ENCODE assay signal across 8 cellular contexts in genomic region chr1:114353233-114353632, GRCh38.
A peak's percentile ranks its signal among the peaks of the same experiment; 100 is the strongest.
DNase-seq lines count a peak whose midpoint lies in the region; ATAC-seq and TF ChIP-seq lines count a peak whose summit lies in the region.

No MANE protein-coding gene starts in this region.

- no peaks in the 10 kb centered on the region for H3K9me2 ChIP-seq in OCI-LY1 (ENCODE audit: low read depth, low read length)

- H3K9me3 ChIP-seq in BLaER1 treated with 17β-estradiol and CSF1 and Interleukin-3, amounts not matched to agents 10 nM and 100 nM (replicated peaks in 1 of 11), result peaks cover 0 to 30% (median 7%) of the 10 kb centered on the region in 11 experiments; a peak in 13 of 22 replicates
- H3K9me3 ChIP-seq in OCI-LY1 (ENCODE audit: low read length), result no peaks in the 10 kb centered on the region

- no peaks in the 10 kb centered on the region for H3K27me3 ChIP-seq in BLaER1 treated with 17β-estradiol and CSF1 and Interleukin-3, amounts not matched to agents 10 nM and 100 nM
- no peaks in the 10 kb centered on the region for H3K27me3 ChIP-seq in OCI-LY1 (ENCODE audit: insufficient read depth, low read length)

- H3K4me3 ChIP-seq in BLaER1 treated with 17β-estradiol and CSF1 and Interleukin-3, amounts not matched to agents 10 nM and 100 nM, result no peak overlapping the region; a peak in 1 of 20 replicates
- no peak overlapping the region for H3K4me3 ChIP-seq in OCI-LY1 (ENCODE audit: low read depth, low read length, poor library complexity, severe bottlenecking)

- ATAC-seq in HG02870 (IDR thresholded peaks at IDR 0.05; ENCODE audit: unreplicated experiment), result peak; percentile 50
- peak; percentile 67 for ATAC-seq in sciatic nerve

- peak overlapping the region in 8 of 11 experiments; percentile 2 to 32 (median 18); a peak in 5 of 22 replicates for H3K9ac ChIP-seq in BLaER1 treated with 17β-estradiol and CSF1 and Interleukin-3, amounts not matched to agents 10 nM and 100 nM
- no peak overlapping the region for H3K9ac ChIP-seq in OCI-LY1 (ENCODE audit: low read length)

- intact Hi-C loops in sciatic nerve (cut with DNase I), result no loop called here

- H3K27ac ChIP-seq in BLaER1 treated with 17β-estradiol and CSF1 and Interleukin-3, amounts not matched to agents 10 nM and 100 nM, result peak overlapping the region; percentile 14 to 77 (median 51); a peak in 20 of 22 replicates
- no peak overlapping the region for H3K27ac ChIP-seq in OCI-LY1 (ENCODE audit: low read depth, low read length, poor library complexity, severe bottlenecking)

- H3K4me1 ChIP-seq in BLaER1 treated with 17β-estradiol and CSF1 and Interleukin-3, amounts not matched to agents 10 nM and 100 nM, result peaks cover 20 to 62% (median 35%) of the 10 kb centered on the region in 10 experiments
- peaks cover 13% of the 10 kb centered on the region for H3K4me1 ChIP-seq in OCI-LY1 (ENCODE audit: insufficient read depth, low read length, severe bottlenecking)

- H3K79me2 ChIP-seq in OCI-LY1 (ENCODE audit: insufficient read depth, low read length), result no peaks in the 10 kb centered on the region

- peak overlapping the region; percentile 49 to 76 (median 60) for H3K4me2 ChIP-seq in BLaER1 treated with 17β-estradiol and CSF1 and Interleukin-3, amounts not matched to agents 10 nM and 100 nM
- H3K4me2 ChIP-seq in OCI-LY1 (ENCODE audit: low read length), result peak overlapping the region; percentile 31; the same call in 1 of the 2 replicates

- TF ChIP-seq CTCF in OCI-LY1 (IDR thresholded peaks at IDR 0.05; ENCODE audit: low read length) (no peak), GM20000 (IDR thresholded peaks at IDR 0.05; ENCODE audit: extremely low read depth, missing control alignments) (no peak)

- H4K20me1 ChIP-seq in BLaER1 treated with 17β-estradiol and CSF1 and Interleukin-3, amounts not matched to agents 10 nM and 100 nM, result no peaks in the 10 kb centered on the region
- H4K20me1 ChIP-seq in OCI-LY1 (ENCODE audit: insufficient read depth, low read length), result no peaks in the 10 kb centered on the region

- H3K36me3 ChIP-seq in BLaER1 treated with 17β-estradiol and CSF1 and Interleukin-3, amounts not matched to agents 10 nM and 100 nM, result no peaks in the 10 kb centered on the region
- H3K36me3 ChIP-seq in OCI-LY1 (ENCODE audit: insufficient read depth, low read length), result no peaks in the 10 kb centered on the region

- H2AFZ ChIP-seq in OCI-LY1 (ENCODE audit: low read length), result no peak overlapping the region

- DNase-seq in fibroblast of the conjunctiva (ENCODE audit: low read depth) (peak; percentile 55), sciatic nerve (ENCODE audit: low spot score) (peak; percentile 70), SKM-1 treated with dmso at 0.1 percent for 144 hours (lab: John Stamatoyannopoulos, UW; ENCODE audit: unreplicated experiment) (no peak), GM20000 (ENCODE audit: low spot score) (no peak)
- no peak for DNase-seq in activated CD4-positive, alpha-beta T cell treated with anti-CD3 and anti-CD28 coated beads for 48 hours

- no peaks in the 10 kb centered on the region for H3F3A ChIP-seq in OCI-LY1 (ENCODE audit: insufficient read depth, low read length)

Comparison
In these comparisons a context has a peak if more than half of its experiments do, and no peak if none do; other contexts are left out.
1. DNase-seq: peak in fibroblast of the conjunctiva (single experiment) and sciatic nerve (single experiment); none in activated CD4-positive, alpha-beta T cell treated with anti-CD3 and anti-CD28 coated beads for 48 hours (single experiment), SKM-1 treated with dmso at 0.1 percent for 144 hours (single experiment) and GM20000 (single experiment).